23 cellular contexts compared by ENCODE assay signal in the genomic region with DNA sequence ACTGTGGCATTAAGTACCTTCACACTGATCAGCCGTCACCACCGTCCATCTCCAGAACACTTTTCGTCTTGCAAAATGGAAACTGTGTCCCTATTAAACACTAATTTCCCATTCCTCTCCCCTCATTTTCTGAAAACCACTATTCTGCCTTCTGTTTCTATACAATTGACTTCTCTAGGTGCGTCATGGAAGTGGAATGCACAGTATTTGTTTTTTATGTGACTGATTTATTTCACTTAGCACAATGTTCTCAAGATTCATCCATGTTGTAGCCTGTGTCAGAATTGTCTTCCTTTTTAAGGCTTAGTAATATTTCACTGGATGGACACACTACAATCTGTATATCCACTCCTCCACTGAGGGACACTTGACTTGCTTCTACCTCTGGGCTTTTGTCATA. TPM values are rescaled to one million over a fixed set of nuclear protein-coding genes. Genes with fewer than 3 reads are reported as not detected.
DNase-seq lines count a peak whose midpoint lies in the region; ATAC-seq and TF ChIP-seq lines count a peak whose summit lies in the region.
"Had no signal": no experiment of that assay in that cellular context is flagged by ENCODE, and none has a peak within 500 bp of the region (broad histone marks: within the 10 kb centered on the region; RNA-seq: fewer than 3 reads in every experiment).

No MANE protein-coding gene starts in this region.

- peak; percentile 73 for DNase-seq in A172 (ENCODE audit: low spot score)
- peak; percentile 48 for DNase-seq in IMR-90
- peak; percentile 36 for DNase-seq in amniotic epithelial cell (ENCODE audit: low read depth)
- peak; percentile 12 for DNase-seq in mesenchymal stem cell
- no peak for DNase-seq in NCI-H1417 treated with DMSO at 0.1 percent for 48 hours (lab: John Stamatoyannopoulos, UW)
- no peak for DNase-seq in natural killer cell
- no peak for DNase-seq in prostate gland (ENCODE audit: low spot score)
- DNase-seq: 8988T; CD4-positive, CD25-positive, alpha-beta regulatory T cell; HFFc6; Karpas-422; NCI-H1092 treated with DMSO at 0.1 percent for 48 hours; NCI-H1436 treated with DMSO at 0.1 percent for 48 hours; NCI-H187 treated with DMSO at 0.1 percent for 48 hours; NCI-H2171 treated with DMSO at 0.1 percent for 48 hours; NCI-H446; NCI-H526; NCI-H82; NK-92 treated with Interleukin-12 subunit alpha and Interleukin-12 subunit beta, amount 100 ng/mL, for 24 hours; SHP77; SW 1271 had no signal

- H4K8ac ChIP-seq in IMR-90 (ENCODE audit: low read depth in 2 of 2, low read length in 2 of 2) (peak overlapping the region in 1 of 2 experiments; percentile 74; a peak in 1 of 4 replicates), mesenchymal stem cell (ENCODE audit: low read length) (no peak overlapping the region)

- no peak overlapping the region; the same call in 2 of the 3 replicates for H2BK15ac ChIP-seq in IMR-90 (ENCODE audit: low read depth, low read length)
- no peak overlapping the region for H2BK15ac ChIP-seq in mesenchymal stem cell (ENCODE audit: low read depth, poor library complexity, severe bottlenecking)

- CTCF ChIA-PET in IMR-90 (lab: Yijun Ruan, JAX), result no interaction called here

- H3K27me3 ChIP-seq in IMR-90 (ENCODE audit: control insufficient read depth, insufficient read depth, low read length) (no peaks in the 10 kb centered on the region), mesenchymal stem cell (ENCODE audit: control insufficient read depth in 1 of 2, insufficient read depth in 1 of 2, low read length in 2 of 2) (peaks cover 0 to 21% of the 10 kb centered on the region in 2 experiments), prostate gland (replicated peaks; ENCODE audit: insufficient read depth) (no peaks in the 10 kb centered on the region)
- H3K27me3 ChIP-seq: BLaER1 had no signal

- no peak for TF ChIP-seq POLR2A in IMR-90 (IDR thresholded peaks at IDR 0.05; ENCODE audit: low read depth, low read length)
- no peak for TF ChIP-seq POLR2A in prostate gland (IDR thresholded peaks at IDR 0.05)

- H3K23ac ChIP-seq in IMR-90 (ENCODE audit: low read depth, low read length) (no peak overlapping the region), mesenchymal stem cell (ENCODE audit: low read length in 2 of 2) (no peak overlapping the region)

- H2BK12ac ChIP-seq in mesenchymal stem cell (ENCODE audit: low read length in 2 of 2), result no peak overlapping the region

- peak overlapping the region; percentile 54; the same call in 1 of the 2 replicates for H3K14ac ChIP-seq in IMR-90 (replicated peaks; ENCODE audit: low read depth, low read length)
- H3K14ac ChIP-seq in mesenchymal stem cell (ENCODE audit: low read length in 2 of 2), result no peak overlapping the region

- no peak overlapping the region for H3K56ac ChIP-seq in IMR-90 (ENCODE audit: extremely low read depth, insufficient read depth, low read length)

- 90% methylated on average over 3 of the region's 4 CpGs; no CpG with 5 or more reads in 1 of the 2 experiments for WGBS in IMR-90 (ENCODE audit: extremely low coverage in 2 of 2, insufficient read length in 1 of 2), 2 experiments
- 95% methylated on average over 3 of the region's 4 CpGs for WGBS in mesenchymal stem cell
- WGBS in prostate gland, result 74% methylated on average over 4 of the region's 4 CpGs

- H3K9me3 ChIP-seq in IMR-90 (ENCODE audit: control insufficient read depth, insufficient read depth, low read length) (no peaks in the 10 kb centered on the region), mesenchymal stem cell (ENCODE audit: control insufficient read depth, low read length) (no peaks in the 10 kb centered on the region), prostate gland (no peaks in the 10 kb centered on the region)
- H3K9me3 ChIP-seq: BLaER1 had no signal

- peak overlapping the region; percentile 65 for H2BK120ac ChIP-seq in IMR-90 (ENCODE audit: low read depth, low read length)
- no peak overlapping the region for H2BK120ac ChIP-seq in mesenchymal stem cell (ENCODE audit: low read depth, low read length)

- H2BK20ac ChIP-seq in IMR-90 (ENCODE audit: low read depth, low read length), result peak overlapping the region; percentile 38; the same call in 1 of the 2 replicates

- no peaks in the 10 kb centered on the region for H3K4me1 Mint-ChIP-seq in natural killer cell
- H3K4me1 Mint-ChIP-seq: CD4-positive, CD25-positive, alpha-beta regulatory T cell had no signal

- H3K4me1 ChIP-seq in IMR-90 (ENCODE audit: control insufficient read depth, insufficient read depth, low read length) (peaks cover 6% of the 10 kb centered on the region), mesenchymal stem cell (ENCODE audit: control insufficient read depth, insufficient read depth, low read depth, low read length) (peaks cover 9% of the 10 kb centered on the region), prostate gland (replicated peaks) (no peaks in the 10 kb centered on the region)

- dilution Hi-C loops in IMR-90 (cut with HindIII; ENCODE audit: low sequenced_read_pairs, unreplicated experiment), result no loop called here

- POLR2A ChIA-PET in IMR-90 (lab: Charles Lee; ENCODE audit: unreplicated experiment), result no interaction called here

- no peak overlapping the region for H2AFZ ChIP-seq in IMR-90 (replicated peaks; ENCODE audit: low read length, poor library complexity)
- H2AFZ ChIP-seq in mesenchymal stem cell (ENCODE audit: low read depth, low read length), result no peak overlapping the region

- peak overlapping the region; percentile 90 for H2BK5ac ChIP-seq in IMR-90 (ENCODE audit: low read depth, low read length, poor library complexity, severe bottlenecking)
- no peak overlapping the region for H2BK5ac ChIP-seq in mesenchymal stem cell (ENCODE audit: low read depth, low read length, poor library complexity, severe bottlenecking)

- H3K9ac ChIP-seq in IMR-90 (ENCODE audit: low read depth, low read length) (no peak overlapping the region), mesenchymal stem cell (ENCODE audit: low read length) (no peak overlapping the region)
- H3K9ac ChIP-seq: BLaER1 had no signal

- intact Hi-C loops in IMR-90 (cut with micrococcal nuclease), result no loop called here
- intact Hi-C loops in natural killer cell (cut with micrococcal nuclease), result no loop called here
- intact Hi-C loops in prostate gland (cut with DNase I), result no loop called here

- H3K27me3 Mint-ChIP-seq in natural killer cell (ENCODE audit: low read depth in 2 of 2), result peaks cover 14 to 15% of the 10 kb centered on the region in 2 donors

- H3K27ac ChIP-seq in IMR-90 (ENCODE audit: insufficient read depth, low read length) (no peak overlapping the region), mesenchymal stem cell (ENCODE audit: low read length, poor library complexity, severe bottlenecking) (no peak overlapping the region), prostate gland (no peak overlapping the region)
- H3K27ac ChIP-seq: BLaER1, RWPE1 had no signal

- no peak overlapping the region for H3K27ac Mint-ChIP-seq in natural killer cell
- H3K27ac Mint-ChIP-seq: CD4-positive, CD25-positive, alpha-beta regulatory T cell; HFFc6 had no signal

- no peak overlapping the region; the same call in 1 of the 2 replicates for H4K5ac ChIP-seq in IMR-90 (ENCODE audit: low read depth, low read length)

- no peak overlapping the region for H3K4me2 ChIP-seq in IMR-90 (ENCODE audit: low read depth, low read length)
- no peak overlapping the region for H3K4me2 ChIP-seq in mesenchymal stem cell (ENCODE audit: low read length, poor library complexity, severe bottlenecking)
- H3K4me2 ChIP-seq: BLaER1 had no signal

- H3K36me3 ChIP-seq in IMR-90 (ENCODE audit: control insufficient read depth, insufficient read depth, low read length) (no peaks in the 10 kb centered on the region), mesenchymal stem cell (ENCODE audit: control insufficient read depth in 1 of 2, insufficient read depth in 2 of 2, low read depth in 1 of 2, low read length in 2 of 2) (no peaks in the 10 kb centered on the region), prostate gland (no peaks in the 10 kb centered on the region)
- H3K36me3 ChIP-seq: BLaER1 had no signal

- H3K4me3 ChIP-seq in IMR-90 (ENCODE audit: insufficient read depth, low read depth, low read length) (no peak overlapping the region), mesenchymal stem cell (ENCODE audit: insufficient read depth in 1 of 2, low read depth in 1 of 2, low read length in 2 of 2) (no peak overlapping the region), prostate gland (no peak overlapping the region)
- H3K4me3 ChIP-seq: BLaER1 had no signal

- H3K9me3 Mint-ChIP-seq in natural killer cell, result no peaks in the 10 kb centered on the region

- peaks cover 2% of the 10 kb centered on the region; the same call in 1 of the 2 replicates for H3K9me1 ChIP-seq in IMR-90 (ENCODE audit: insufficient read depth, low read length)

- in situ Hi-C loops in IMR-90 (cut with MboI; ENCODE audit: low sequenced_read_pairs), result no loop called here

- H2AK5ac ChIP-seq in IMR-90 (ENCODE audit: low read depth, low read length), result peak overlapping the region; percentile 29; the same call in 1 of the 2 replicates
- peak overlapping the region; percentile 9 for H2AK5ac ChIP-seq in mesenchymal stem cell (ENCODE audit: low read length, severe bottlenecking)

- H3K4me3 Mint-ChIP-seq in natural killer cell, result no peak overlapping the region
- H3K4me3 Mint-ChIP-seq: HFFc6 had no signal

- no peaks in the 10 kb centered on the region for H4K20me1 ChIP-seq in IMR-90 (ENCODE audit: insufficient read depth, low read length)
- H4K20me1 ChIP-seq: BLaER1 had no signal

- no peak for TF ChIP-seq RAD21 in IMR-90 (IDR thresholded peaks at IDR 0.05; ENCODE audit: low read length)

- H3K4ac ChIP-seq in IMR-90 (ENCODE audit: low read depth, low read length), result peak overlapping the region; percentile 71; the same call in 1 of the 2 replicates
- no peak overlapping the region for H3K4ac ChIP-seq in mesenchymal stem cell (ENCODE audit: low read depth in 1 of 2, low read length in 2 of 2)

- no peak for ATAC-seq in IMR-90 (ENCODE audit: low read depth)
- no peak for ATAC-seq in natural killer cell

- peak overlapping the region; percentile 33; the same call in 1 of the 2 replicates for H3K18ac ChIP-seq in IMR-90 (ENCODE audit: low read depth, low read length)
- H3K18ac ChIP-seq in mesenchymal stem cell (ENCODE audit: low read depth in 1 of 2, low read length in 2 of 2), result no peak overlapping the region

- H3K36me3 Mint-ChIP-seq in natural killer cell, result no peaks in the 10 kb centered on the region
- H3K36me3 Mint-ChIP-seq: CD4-positive, CD25-positive, alpha-beta regulatory T cell had no signal

- TF ChIP-seq CTCF in IMR-90 (conservative IDR thresholded peaks at IDR 0.05; ENCODE audit: low read depth, low read length) (no peak), natural killer cell (IDR thresholded peaks at IDR 0.05) (no peak), prostate gland (IDR thresholded peaks at IDR 0.05) (no peak)

- BruUV-seq in IMR-90 (replicated peaks; lab: Mats Ljungman, UMichigan), result no TSS peak

- H2AK9ac ChIP-seq in IMR-90 (replicated peaks; ENCODE audit: low read depth, low read length, poor library complexity), result no peak overlapping the region

- H3K79me1 ChIP-seq in IMR-90 (ENCODE audit: low read depth in 1 of 2, low read length in 2 of 2) (no peaks in the 10 kb centered on the region), mesenchymal stem cell (replicated peaks; ENCODE audit: low read length, poor library complexity, severe bottlenecking) (no peaks in the 10 kb centered on the region)

- H4K91ac ChIP-seq in IMR-90 (ENCODE audit: insufficient read depth, low read depth, low read length) (peak overlapping the region; percentile 43; the same call in 1 of the 2 replicates), mesenchymal stem cell (ENCODE audit: low read length) (no peak overlapping the region)

RNA-seq across cellular contexts. Expression of a gene that starts 53.8 kb away (rescaled TPM):
- 12.1 and 13.9 TPM in 2 replicates for total RNA-seq in A172 (2014; rRNA removed; shearing (Covaris generic))
- 12.4 and 15.8 TPM in 2 replicates for total RNA-seq in IMR-90 (2012; rRNA removed)
- 3.4 and 3.9 TPM in 2 replicates for polyA plus RNA-seq in IMR-90 (2012; rRNA removed)
- 2.7 and 3.3 TPM in 2 replicates for polyA plus RNA-seq in IMR-90 (2012; cell fraction: cytosol; rRNA removed)
- polyA plus RNA-seq in IMR-90 (2012; cell fraction: nucleus; rRNA removed; ENCODE audit: low replicate concordance), result 6.8 and 27.2 TPM in 2 replicates
- 1.1 TPM for polyA plus RNA-seq in mesenchymal stem cell (2013, experiment 1 of 2)
- polyA plus RNA-seq in mesenchymal stem cell (2013, experiment 2 of 2), result 1.1 TPM
- not detected for total RNA-seq in natural killer cell
- 10 to 100 TPM in 1 of 2 donors, 1 to 10 TPM in 1; 9.6 to 13.5 TPM for total RNA-seq in prostate gland
- total RNA-seq: CD4-positive, CD25-positive, alpha-beta regulatory T cell had no signal
- polyA plus RNA-seq: CD4-positive, CD25-positive, alpha-beta regulatory T cell had no signal

Comparison
In these comparisons a context has a peak if more than half of its experiments do, and no peak if none do; other contexts are left out.
1. DNase-seq: peak in A172 (single experiment), IMR-90 (single experiment), amniotic epithelial cell (single experiment) and mesenchymal stem cell (single experiment); none in NCI-H1417 treated with DMSO at 0.1 percent for 48 hours (single experiment), natural killer cell (single experiment) and prostate gland (single experiment).
2. RNA of a gene that starts 53.8 kb away (total RNA-seq): 12.1 to 13.9 TPM in A172, 9.6 to 13.5 TPM in prostate gland and 12.4 to 15.8 TPM in IMR-90; not detected in natural killer cell; every median in the first group is over 10 times any median in the second.